Comparison of ENCODE assay signal across 1 cellular context in genomic region chr7:106518986-106519385, GRCh38.
TF ChIP-seq lines count a peak whose summit lies in the region.

No MANE protein-coding gene starts in this region.

TF ChIP-seq in H1, 55 proteins besides CTCF, POLR2A, EP300 and RAD21 (continued from another document):
- TF ChIP-seq ATF2 (IDR thresholded peaks at IDR 0.05; ENCODE audit: low read length) (no peak), CTBP2 (IDR thresholded peaks at IDR 0.05; ENCODE audit: borderline replicate concordance, insufficient read depth, insufficient read length, low read length) (no peak)
